In genomic region chrX:132071260-132071659, GRCh38 we compare ENCODE assay signal across 2 cellular contexts.
TF ChIP-seq lines count a peak whose summit lies in the region.

No MANE protein-coding gene starts in this region.

TF ChIP-seq in K562, 482 proteins besides CTCF, POLR2A, EP300 and RAD21:
- TF ChIP-seq FOXJ3 (CRISPR knock-in tag; IDR thresholded peaks at IDR 0.05), result no peak
- TF ChIP-seq MIER1 (IDR thresholded peaks at IDR 0.05; ENCODE audit: low read depth), result no peak
- TF ChIP-seq BCOR (IDR thresholded peaks at IDR 0.05), result no peak
- no peak for TF ChIP-seq NFRKB (IDR thresholded peaks at IDR 0.05; ENCODE audit: low read depth)
- TF ChIP-seq ZNF239 (CRISPR knock-in tag; IDR thresholded peaks at IDR 0.05), result no peak
- no peak for TF ChIP-seq RHOXF2B (CRISPR knock-in tag; conservative IDR thresholded peaks at IDR 0.05)
- TF ChIP-seq SAP30 (IDR thresholded peaks at IDR 0.05; ENCODE audit: borderline replicate concordance, insufficient read depth, low read depth, low read length, poor library complexity, severe bottlenecking), result no peak
- TF ChIP-seq ZNF431 (CRISPR knock-in tag; IDR thresholded peaks at IDR 0.05), result no peak
- TF ChIP-seq RFX5 (IDR thresholded peaks at IDR 0.05; ENCODE audit: low read depth, low read length), result no peak
- no peak for TF ChIP-seq JUND (IDR thresholded peaks at IDR 0.05; ENCODE audit: borderline replicate concordance, low read depth, low read length)
- TF ChIP-seq JUND (tag; IDR thresholded peaks at IDR 0.05; ENCODE audit: borderline replicate concordance, low read depth, low read length), result no peak
- no peak for TF ChIP-seq CTBP1 (IDR thresholded peaks at IDR 0.05; ENCODE audit: borderline replicate concordance)

TF ChIP-seq in liver, 16 proteins besides CTCF, POLR2A, EP300 and RAD21:
- TF ChIP-seq ZBTB33 (IDR thresholded peaks at IDR 0.05) (no peak), SP1 (IDR thresholded peaks at IDR 0.05) (no peak), HNF4G (IDR thresholded peaks at IDR 0.05) (no peak), NR2F2 (IDR thresholded peaks at IDR 0.05) (no peak), JUND (IDR thresholded peaks at IDR 0.05) (no peak), ATF3 (IDR thresholded peaks at IDR 0.05) (no peak), REST (IDR thresholded peaks at IDR 0.05) (no peak), EGR1 (IDR thresholded peaks at IDR 0.05; ENCODE audit: low read depth in 2 of 2) (no peak)
